ENCODE assay signal across 13 cellular contexts in genomic region chr9:79757906-79758669, GRCh38.
DNase-seq lines count a peak whose midpoint lies in the region; ATAC-seq, FAIRE-seq and TF ChIP-seq lines count a peak whose summit lies in the region.
"Had no signal": no experiment of that assay in that cellular context is flagged by ENCODE, and none has a peak within 500 bp of the region (broad histone marks: within the 10 kb centered on the region; RNA-seq: fewer than 3 reads in every experiment).

No MANE protein-coding gene starts in this region.

- no peak overlapping the region for H3K4me3 Mint-ChIP-seq in CD4-positive, CD25-positive, alpha-beta regulatory T cell
- no peak overlapping the region for H3K4me3 Mint-ChIP-seq in neural crest cell
- H3K4me3 Mint-ChIP-seq: activated CD4-positive, alpha-beta T cell treated with anti-CD3 and anti-CD28 coated beads, Interleukin-2, amount 10 ng/mL, durations not matched to agents 24 days and 14 days had no signal

- TF ChIP-seq CTCF in bronchial epithelial cell (IDR thresholded peaks at IDR 0.05; ENCODE audit: insufficient read depth, low read length, severe bottlenecking) (peak; percentile 44), neural crest cell (conservative IDR thresholded peaks at IDR 0.05) (peak; percentile 56), body of pancreas (IDR thresholded peaks at IDR 0.05) (peak in 1 of 7 experiments; percentile 8)

- intact Hi-C loops in body of pancreas (cut with DNase I): no loop called here

- no peak for ATAC-seq in CD4-positive, CD25-positive, alpha-beta regulatory T cell (ENCODE audit: low read depth in 2 of 2)
- ATAC-seq in HG02571 (IDR thresholded peaks at IDR 0.05; ENCODE audit: unreplicated experiment) (no peak), body of pancreas (no peak), HG02840 (IDR thresholded peaks at IDR 0.05; ENCODE audit: low FRiP score, unreplicated experiment) (no peak)
- ATAC-seq: sciatic nerve had no signal

- H3K36me3 ChIP-seq in CD4-positive, CD25-positive, alpha-beta regulatory T cell (ENCODE audit: control insufficient read depth, insufficient read depth, low read length): no peaks in the 10 kb centered on the region
- H3K36me3 ChIP-seq in bronchial epithelial cell (ENCODE audit: control insufficient read depth, insufficient read depth, low read length): no peaks in the 10 kb centered on the region
- no peaks in the 10 kb centered on the region for H3K36me3 ChIP-seq in body of pancreas (replicated peaks in 1 of 2; ENCODE audit: insufficient read depth in 1 of 2, low read depth in 2 of 2)

- H3K9me3 Mint-ChIP-seq in CD4-positive, CD25-positive, alpha-beta regulatory T cell: peaks cover 0 to 2% (median 0%) of the 10 kb centered on the region in 7 donors
- peaks cover 13% of the 10 kb centered on the region for H3K9me3 Mint-ChIP-seq in neural crest cell

- no peak for FAIRE-seq in HTR-8/SVneo (lab: Jason Lieb, UNC)
- no peak for FAIRE-seq in bronchial epithelial cell (lab: Jason Lieb, UNC)

- no peak overlapping the region for H3K27ac Mint-ChIP-seq in CD4-positive, CD25-positive, alpha-beta regulatory T cell
- H3K27ac Mint-ChIP-seq in neural crest cell (ENCODE audit: unreplicated experiment): no peak overlapping the region
- H3K27ac Mint-ChIP-seq: activated CD4-positive, alpha-beta T cell treated with anti-CD3 and anti-CD28 coated beads, Interleukin-2, amount 10 ng/mL, durations not matched to agents 24 days and 14 days had no signal

- no peaks in the 10 kb centered on the region for H3K36me3 Mint-ChIP-seq in CD4-positive, CD25-positive, alpha-beta regulatory T cell
- H3K36me3 Mint-ChIP-seq in neural crest cell (ENCODE audit: low read depth): peaks cover 2% of the 10 kb centered on the region

- no peak for TF ChIP-seq POLR2A in body of pancreas (IDR thresholded peaks at IDR 0.05)

- no peaks in the 10 kb centered on the region for H3K4me1 ChIP-seq in CD4-positive, CD25-positive, alpha-beta regulatory T cell (ENCODE audit: control insufficient read depth, insufficient read depth, low read length, poor library complexity, severe bottlenecking)
- H3K4me1 ChIP-seq in body of pancreas: no peaks in the 10 kb centered on the region

- H3K27me3 Mint-ChIP-seq in CD4-positive, CD25-positive, alpha-beta regulatory T cell: no peaks in the 10 kb centered on the region
- no peaks in the 10 kb centered on the region for H3K27me3 Mint-ChIP-seq in neural crest cell (ENCODE audit: low read depth)
- H3K27me3 Mint-ChIP-seq: activated CD4-positive, alpha-beta T cell treated with anti-CD3 and anti-CD28 coated beads, Interleukin-2, amount 10 ng/mL, durations not matched to agents 24 days and 14 days had no signal

- no peaks in the 10 kb centered on the region for H3K9me3 ChIP-seq in CD4-positive, CD25-positive, alpha-beta regulatory T cell (ENCODE audit: control insufficient read depth in 2 of 2, low read length in 2 of 2)
- no peaks in the 10 kb centered on the region for H3K9me3 ChIP-seq in body of pancreas

- no peak overlapping the region for H3K4me3 ChIP-seq in CD4-positive, CD25-positive, alpha-beta regulatory T cell (ENCODE audit: low read depth, low read length)
- no peak overlapping the region for H3K4me3 ChIP-seq in bronchial epithelial cell (ENCODE audit: low read depth, low read length)
- no peak overlapping the region for H3K4me3 ChIP-seq in body of pancreas

- peaks cover 0 to 5% (median 2%) of the 10 kb centered on the region in 4 donors for H3K4me1 Mint-ChIP-seq in CD4-positive, CD25-positive, alpha-beta regulatory T cell
- no peaks in the 10 kb centered on the region for H3K4me1 Mint-ChIP-seq in neural crest cell
- H3K4me1 Mint-ChIP-seq: activated CD4-positive, alpha-beta T cell treated with anti-CD3 and anti-CD28 coated beads, Interleukin-2, amount 10 ng/mL, durations not matched to agents 24 days and 14 days had no signal

- DNase-seq in CD4-positive, CD25-positive, alpha-beta regulatory T cell: peak in 2 of 3 donors; percentile 4 to 12
- DNase-seq in HTR-8/SVneo (ENCODE audit: insufficient read length, low spot score) (peak; percentile 7), bronchial epithelial cell (ENCODE audit: low read depth) (peak; percentile 32), neural crest cell (ENCODE audit: low read depth, low spot score) (no peak), body of pancreas (no peak)
- no peak for DNase-seq in stimulated activated CD4-positive, alpha-beta T cell treated with anti-CD3 and anti-CD28 coated beads, Interleukin-4, amount 100 ng/mL, for 1 hour
- DNase-seq: activated CD4-positive, alpha-beta T cell treated with anti-CD3 and anti-CD28 coated beads, Interleukin-2, amount 10 ng/mL, durations not matched to agents 24 days and 14 days; amniotic stem cell; hypothalamus; NCI-H748 treated with DMSO at 0.1 percent for 48 hours had no signal

- H3K27me3 ChIP-seq in CD4-positive, CD25-positive, alpha-beta regulatory T cell (ENCODE audit: control insufficient read depth, insufficient read depth, low read length): no peaks in the 10 kb centered on the region
- H3K27me3 ChIP-seq in bronchial epithelial cell (ENCODE audit: control insufficient read depth, insufficient read depth, low read length): no peaks in the 10 kb centered on the region
- no peaks in the 10 kb centered on the region for H3K27me3 ChIP-seq in body of pancreas

- 39 to 50% methylated on average over 2 of the region's 2 CpGs for WGBS in body of pancreas, 2 donors

- no peak overlapping the region for H3K27ac ChIP-seq in CD4-positive, CD25-positive, alpha-beta regulatory T cell (ENCODE audit: insufficient read depth, low read length, poor library complexity, severe bottlenecking)
- no peak overlapping the region for H3K27ac ChIP-seq in body of pancreas

Comparison
In these comparisons a context has a peak if more than half of its experiments do, and no peak if none do; other contexts are left out.
1. DNase-seq: peak in CD4-positive, CD25-positive, alpha-beta regulatory T cell (2 of 3), HTR-8/SVneo (single experiment) and bronchial epithelial cell (single experiment); none in neural crest cell (single experiment), body of pancreas (0 of 4) and stimulated activated CD4-positive, alpha-beta T cell treated with anti-CD3 and anti-CD28 coated beads, Interleukin-4, amount 100 ng/mL, for 1 hour (single experiment).